Comparison of ENCODE assay signal across 22 cellular contexts in the genomic region with DNA sequence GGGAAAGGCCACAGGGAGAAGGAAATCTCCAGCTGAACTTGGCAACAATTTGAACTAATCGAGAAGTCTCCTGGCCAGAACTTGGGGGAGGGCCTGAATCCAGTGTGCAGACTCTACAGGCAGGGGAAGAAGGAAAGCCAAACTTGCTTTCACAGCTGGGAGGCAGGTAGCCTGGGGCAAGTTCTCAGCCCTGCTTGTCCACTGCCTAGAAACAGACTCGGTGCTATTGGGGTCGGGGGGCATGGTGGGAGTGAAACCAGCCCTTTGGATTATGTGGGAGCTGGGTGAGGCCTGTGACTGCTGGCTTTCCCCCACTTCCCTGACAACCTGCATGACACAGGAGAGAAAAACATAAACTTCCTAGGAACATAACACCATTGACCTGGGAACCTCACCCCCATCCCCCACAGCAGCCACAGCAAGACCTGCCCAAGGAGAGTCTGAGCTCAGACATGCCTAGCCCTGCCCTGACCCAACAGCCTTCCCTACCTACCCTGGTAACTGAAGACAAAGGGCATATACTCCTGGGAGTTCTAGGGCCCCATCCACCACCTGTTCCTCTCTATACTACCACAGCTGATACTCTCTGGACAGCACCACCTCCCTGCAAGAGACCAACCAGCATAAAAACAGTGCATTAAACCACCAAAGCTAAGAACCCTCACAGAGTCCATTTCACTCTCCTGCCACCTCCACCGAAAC.
"Had no signal": no experiment of that assay in that cellular context is flagged by ENCODE, and none has a peak within 500 bp of the region (broad histone marks: within the 10 kb centered on the region; RNA-seq: fewer than 3 reads in every experiment).

No MANE protein-coding gene starts in this region.

- H3K9ac ChIP-seq: neural progenitor cell had no signal

- H3K27me3 Mint-ChIP-seq: activated B cell treated with CpG ODN at 0.5 μM for 24 hours, memory B cell, type B pancreatic cell had no signal

- H2AFZ ChIP-seq: neural progenitor cell had no signal

- FAIRE-seq: endometrium, small intestine had no signal

- H3K27ac ChIP-seq: ascending aorta, neural progenitor cell, ovary, right lobe of liver, testis had no signal

- H3K4me2 ChIP-seq: neural progenitor cell had no signal

- DNase-seq: activated B cell treated with CpG ODN at 0.5 μM for 24 hours; activated CD4-positive, alpha-beta memory T cell treated with anti-CD3 and anti-CD28 coated beads for 36 hours; activated CD4-positive, alpha-beta T cell treated with anti-CD3 and anti-CD28 coated beads for 4 hours; activated naive CD4-positive, alpha-beta T cell treated with anti-CD3 and anti-CD28 coated beads, Interleukin-2, amount 10 ng/mL, durations not matched to agents 7 days and 5 days; cortex of kidney; immature natural killer cell; kidney glomerular epithelial cell; left ventricle myocardium superior; mucosa of descending colon; naive thymus-derived CD4-positive, alpha-beta T cell; ovary; right lobe of liver; small intestine; stimulated activated CD4-positive, alpha-beta T cell treated with anti-CD3 and anti-CD28 coated beads, Interleukin-4, amount 100 ng/mL, for 24 hours; testis had no signal

- H3K4me1 ChIP-seq: ascending aorta, neural progenitor cell, right lobe of liver, testis had no signal

- H3K36me3 Mint-ChIP-seq: activated CD4-positive, alpha-beta memory T cell treated with anti-CD3 and anti-CD28 coated beads for 36 hours; activated naive CD4-positive, alpha-beta T cell treated with anti-CD3 and anti-CD28 coated beads, Interleukin-2, amount 10 ng/mL, durations not matched to agents 7 days and 5 days; immature natural killer cell; neural progenitor cell; stimulated activated effector memory CD8-positive, alpha-beta T cell treated with anti-CD3 and anti-CD28 coated beads, Interleukin-12 subunit alpha, Interleukin-12 subunit beta, amount 100 ng/mL, for 72 hours; type B pancreatic cell had no signal

- H3K9me3 ChIP-seq: ascending aorta, mucosa of descending colon, ovary, right lobe of liver, testis had no signal

- H3K4me3 Mint-ChIP-seq: activated B cell treated with CpG ODN at 0.5 μM for 24 hours; activated CD4-positive, alpha-beta memory T cell treated with anti-CD3 and anti-CD28 coated beads for 36 hours; activated naive CD4-positive, alpha-beta T cell treated with anti-CD3 and anti-CD28 coated beads, Interleukin-2, amount 10 ng/mL, durations not matched to agents 7 days and 5 days; immature natural killer cell; memory B cell; naive thymus-derived CD4-positive, alpha-beta T cell; neural progenitor cell; stimulated activated effector memory CD8-positive, alpha-beta T cell treated with anti-CD3 and anti-CD28 coated beads, Interleukin-12 subunit alpha, Interleukin-12 subunit beta, amount 100 ng/mL, for 72 hours; T-helper 2 cell treated with Interferon-gamma antibody and Interleukin-4, amounts not matched to agents 5 μg/mL and 100 μg/mL, for 36 hours; type B pancreatic cell had no signal

- H3K27ac Mint-ChIP-seq: activated B cell treated with CpG ODN at 0.5 μM for 24 hours; activated CD4-positive, alpha-beta memory T cell treated with anti-CD3 and anti-CD28 coated beads for 36 hours; activated naive CD4-positive, alpha-beta T cell treated with anti-CD3 and anti-CD28 coated beads, Interleukin-2, amount 10 ng/mL, durations not matched to agents 7 days and 5 days; immature natural killer cell; memory B cell; naive thymus-derived CD4-positive, alpha-beta T cell; neural progenitor cell; stimulated activated effector memory CD8-positive, alpha-beta T cell treated with anti-CD3 and anti-CD28 coated beads, Interleukin-12 subunit alpha, Interleukin-12 subunit beta, amount 100 ng/mL, for 72 hours; T-helper 2 cell treated with Interferon-gamma antibody and Interleukin-4, amounts not matched to agents 5 μg/mL and 100 μg/mL, for 36 hours; type B pancreatic cell had no signal

- ATAC-seq: left ventricle myocardium superior; mucosa of descending colon; naive thymus-derived CD4-positive, alpha-beta T cell; right lobe of liver; stimulated activated effector memory CD8-positive, alpha-beta T cell treated with anti-CD3 and anti-CD28 coated beads, Interleukin-12 subunit alpha, Interleukin-12 subunit beta, amount 100 ng/mL, for 72 hours had no signal

- H3K36me3 ChIP-seq: ascending aorta, neural progenitor cell, ovary, right lobe of liver had no signal

- H3K9me3 Mint-ChIP-seq: T-helper 2 cell treated with Interferon-gamma antibody and Interleukin-4, amounts not matched to agents 5 μg/mL and 100 μg/mL, for 36 hours; type B pancreatic cell had no signal

- H3K27me3 ChIP-seq: ascending aorta, neural progenitor cell, ovary, right lobe of liver, testis had no signal

- H3K4me3 ChIP-seq: ascending aorta, mucosa of descending colon, neural progenitor cell, ovary, right lobe of liver, testis had no signal

- H3K4me1 Mint-ChIP-seq: activated B cell treated with CpG ODN at 0.5 μM for 24 hours; activated naive CD4-positive, alpha-beta T cell treated with anti-CD3 and anti-CD28 coated beads, Interleukin-2, amount 10 ng/mL, durations not matched to agents 7 days and 5 days; immature natural killer cell; memory B cell; neural progenitor cell; stimulated activated effector memory CD8-positive, alpha-beta T cell treated with anti-CD3 and anti-CD28 coated beads, Interleukin-12 subunit alpha, Interleukin-12 subunit beta, amount 100 ng/mL, for 72 hours had no signal
